In the genomic region with DNA sequence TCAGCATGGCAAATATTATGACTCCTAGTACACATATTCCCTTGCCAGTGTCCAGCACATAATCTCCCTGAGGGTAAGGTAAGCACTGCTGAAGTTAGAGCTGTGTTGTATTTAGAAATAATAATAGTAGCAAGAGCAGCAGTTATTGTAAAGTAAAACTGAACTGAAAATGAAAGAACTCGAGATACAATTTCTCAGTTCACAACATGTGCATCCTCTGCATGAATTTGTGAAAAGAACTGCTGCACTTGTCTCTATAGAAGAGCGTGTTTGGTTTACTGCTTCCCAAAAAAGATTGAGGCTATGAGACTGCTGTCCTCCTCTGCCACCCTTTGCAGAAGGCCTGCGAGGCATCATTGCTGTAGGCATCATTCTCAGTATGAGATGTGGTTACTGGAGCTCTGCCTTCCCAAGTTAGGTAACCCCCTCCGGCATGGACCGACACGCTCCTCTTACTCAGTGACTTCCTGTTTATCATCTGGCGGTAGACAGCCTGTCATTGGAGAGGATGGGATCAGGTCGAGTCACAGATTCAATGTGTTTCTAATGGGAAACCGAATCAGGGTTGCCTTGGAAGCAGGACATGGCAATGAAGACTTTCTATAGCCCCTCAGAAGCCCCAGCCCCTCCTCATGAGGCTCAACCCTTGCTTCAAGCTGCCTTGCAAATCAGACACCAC, we compare ENCODE assay signal across 12 cellular contexts. TPM values are rescaled to one million over a fixed set of nuclear protein-coding genes. Genes with fewer than 3 reads are reported as not detected.
DNase-seq lines count a peak whose midpoint lies in the region; ATAC-seq and TF ChIP-seq lines count a peak whose summit lies in the region.
"Had no signal": no experiment of that assay in that cellular context is flagged by ENCODE, and none has a peak within 500 bp of the region (broad histone marks: within the 10 kb centered on the region; RNA-seq: fewer than 3 reads in every experiment).

No MANE protein-coding gene starts in this region.

- POLR2A ChIA-PET in MCF 10A (lab: Yijun Ruan, JAX): interaction anchor here (0.6 kb wide), 1 partner anchor 17 kb away, joined by 4 read pairs; no protein-coding TSS in a partner anchor

- H3K27me3 ChIP-seq in mammary epithelial cell (ENCODE audit: insufficient read depth, low read length) (no peaks in the 10 kb centered on the region), brain microvascular endothelial cell (replicated peaks) (no peaks in the 10 kb centered on the region)

- BruUV-seq in MCF 10A (replicated peaks; lab: Mats Ljungman, UMichigan): no TSS peak
- no TSS peak for BruUV-seq in mammary epithelial cell (replicated peaks; lab: Mats Ljungman, UMichigan)

- dilution Hi-C loops in mammary epithelial cell (cut with HindIII; ENCODE audit: low sequenced_read_pairs): no loop called here

- H3K27ac ChIP-seq in mammary epithelial cell (ENCODE audit: insufficient read depth, low read depth, low read length) (no peak overlapping the region), brain microvascular endothelial cell (no peak overlapping the region)
- H3K27ac ChIP-seq: skin epidermis had no signal

- intact Hi-C loops in MCF 10A (cut with micrococcal nuclease) (no loop called here), mammary epithelial cell (cut with micrococcal nuclease) (no loop called here)

- TF ChIP-seq CTCF in MCF 10A (IDR thresholded peaks at IDR 0.05; ENCODE audit: unreplicated experiment): no peak
- TF ChIP-seq CTCF in mammary epithelial cell (conservative IDR thresholded peaks at IDR 0.05 in 1 of 2, IDR thresholded peaks at IDR 0.05 in 1 of 2; ENCODE audit: extremely low read depth in 1 of 2, insufficient read depth in 1 of 2, low read depth in 1 of 2, low read length in 2 of 2): no peak
- no peak for TF ChIP-seq CTCF in brain microvascular endothelial cell (IDR thresholded peaks at IDR 0.05; ENCODE audit: low read depth, low read length, missing control alignments)

- no peak overlapping the region for H3K27ac Mint-ChIP-seq in MCF 10A (ENCODE audit: low read depth, unreplicated experiment)

- no peaks in the 10 kb centered on the region for H3K27me3 Mint-ChIP-seq in MCF 10A (ENCODE audit: insufficient read depth, unreplicated experiment)

- no peak overlapping the region for H2AFZ ChIP-seq in mammary epithelial cell (ENCODE audit: low read depth, low read length)

- in situ Hi-C loops in mammary epithelial cell (cut with MboI; ENCODE audit: low sequenced_read_pairs in 2 of 2): no loop called here
- in situ Hi-C loops in brain microvascular endothelial cell (cut with HindIII; ENCODE audit: low pct_ligation_motif_present, low sequenced_read_pairs): no loop called here

- peaks cover 7% of the 10 kb centered on the region for H3K9me3 Mint-ChIP-seq in MCF 10A (ENCODE audit: unreplicated experiment)

- no peak overlapping the region for H3K9ac ChIP-seq in mammary epithelial cell (ENCODE audit: insufficient read depth, low read length)

- WGBS in mammary epithelial cell (ENCODE audit: low coverage, missing lambda C conversion rate): 60% methylated on average over 3 of the region's 9 CpGs

- no peak for TF ChIP-seq POLR2A in erythroblast (IDR thresholded peaks at IDR 0.05; ENCODE audit: low read length)

- DNase-seq in MCF 10A (ENCODE audit: unreplicated experiment): peak; percentile 77
- no peak for DNase-seq in mammary epithelial cell
- peak; percentile 6 for DNase-seq in brain microvascular endothelial cell
- DNase-seq in HK-2 (ENCODE audit: unreplicated experiment): no peak
- DNase-seq in activated CD4-positive, alpha-beta T cell treated with anti-CD3 and anti-CD28 coated beads for 48 hours: no peak
- no peak for DNase-seq in HUDEP-2 (lab: John Stamatoyannopoulos, UW; ENCODE audit: unreplicated experiment in 76 of 76)
- no peak for DNase-seq in erythroblast (lab: John Stamatoyannopoulos, UW)
- DNase-seq: AML-193, amygdala, NCI-H69 had no signal

- H4K20me1 ChIP-seq in mammary epithelial cell (ENCODE audit: insufficient read depth, low read length): no peaks in the 10 kb centered on the region

- H3K79me2 ChIP-seq in mammary epithelial cell (ENCODE audit: insufficient read depth, low read length): no peaks in the 10 kb centered on the region

- H3K4me3 ChIP-seq in mammary epithelial cell (replicated peaks in 1 of 3; ENCODE audit: insufficient read depth in 1 of 3, low read depth in 2 of 3, low read length in 3 of 3) (no peak overlapping the region), brain microvascular endothelial cell (ENCODE audit: low read depth, low read length) (no peak overlapping the region)
- H3K4me3 ChIP-seq: skin epidermis had no signal

- no peak overlapping the region for H3K4me3 Mint-ChIP-seq in MCF 10A (ENCODE audit: unreplicated experiment)

- H3K9me3 ChIP-seq in mammary epithelial cell (replicated peaks; ENCODE audit: insufficient read depth, low read length): peaks cover 3% of the 10 kb centered on the region

- CTCF ChIA-PET in MCF 10A (lab: Yijun Ruan, JAX): interaction anchor here (0.7 to 1.8 kb wide), 2 partner anchors 54 to 55 kb away, joined by 3 read pairs; no protein-coding TSS in a partner anchor
- CTCF ChIA-PET in mammary epithelial cell (lab: Charles Lee; ENCODE audit: low non-redundant PET): no interaction called here

- H3K36me3 ChIP-seq in mammary epithelial cell (ENCODE audit: insufficient read depth, low read length) (no peaks in the 10 kb centered on the region), brain microvascular endothelial cell (replicated peaks) (no peaks in the 10 kb centered on the region)

- peaks cover 6% of the 10 kb centered on the region for H3K4me1 Mint-ChIP-seq in MCF 10A (ENCODE audit: insufficient read depth, unreplicated experiment)

- ATAC-seq in HG03521 (IDR thresholded peaks at IDR 0.05; ENCODE audit: unreplicated experiment): peak; percentile 43

- no peak overlapping the region for H3K4me2 ChIP-seq in mammary epithelial cell (ENCODE audit: insufficient read depth, low read depth, low read length)

- H3K4me1 ChIP-seq in mammary epithelial cell (ENCODE audit: insufficient read depth, low read length): no peaks in the 10 kb centered on the region

- H3K36me3 Mint-ChIP-seq in MCF 10A (ENCODE audit: insufficient read depth, unreplicated experiment): no peaks in the 10 kb centered on the region

RNA-seq across cellular contexts. Expression of a gene that starts 48.1 kb away (rescaled TPM):
- total RNA-seq in MCF 10A (2022): not detected in 2 replicates
- under 1 TPM in 1 of 2 donors, not detected in 1; 0.17 TPM for total RNA-seq in mammary epithelial cell
- not detected for polyA plus RNA-seq in mammary epithelial cell
- polyA minus RNA-seq in mammary epithelial cell: not detected

Comparison
In these comparisons a context has a peak if more than half of its experiments do, and no peak if none do; other contexts are left out.
1. DNase-seq: peak in MCF 10A (single experiment) and brain microvascular endothelial cell (single experiment); none in mammary epithelial cell (single experiment), HK-2 (single experiment), activated CD4-positive, alpha-beta T cell treated with anti-CD3 and anti-CD28 coated beads for 48 hours (single experiment), HUDEP-2 (0 of 76) and erythroblast (0 of 2).